In the genomic region with DNA sequence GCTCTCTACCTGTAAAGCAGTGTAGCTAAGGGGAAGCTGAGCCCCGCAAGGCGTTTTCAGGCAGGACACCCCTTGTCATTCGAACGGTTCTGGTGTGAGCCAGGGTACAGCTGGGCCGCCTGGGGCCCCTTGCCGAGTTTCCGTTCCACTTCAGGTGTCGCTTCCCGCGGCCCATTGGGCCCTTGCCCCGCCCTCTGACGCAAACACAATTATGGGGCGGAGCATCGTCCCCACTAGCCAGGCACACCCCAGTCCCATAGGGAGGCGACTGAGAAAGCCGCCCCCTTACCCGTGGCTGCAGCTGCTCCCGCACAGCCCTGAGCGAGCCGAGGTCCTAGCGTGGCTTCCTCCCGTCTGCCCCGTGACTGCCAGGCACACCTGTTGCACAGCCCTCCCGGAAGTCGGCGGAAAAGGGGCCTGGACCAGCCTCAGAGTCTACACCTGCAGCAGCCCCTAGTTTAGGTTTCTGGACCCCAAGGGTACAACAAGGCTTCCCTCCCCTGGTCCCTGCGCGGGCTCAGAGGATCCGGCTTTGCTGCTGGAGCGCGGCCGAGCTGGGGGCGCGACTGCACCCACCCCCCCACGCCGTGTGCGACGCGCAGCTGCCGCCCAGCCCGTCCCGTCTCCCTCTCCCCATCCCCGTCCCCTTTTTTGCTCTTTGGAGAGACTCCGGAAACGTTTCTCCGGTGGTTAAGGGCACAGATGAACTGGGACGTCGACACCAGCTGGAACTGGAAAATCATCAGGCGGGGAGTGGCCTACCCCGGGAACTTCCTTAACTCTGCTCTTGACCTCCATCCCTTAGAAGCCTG, we compare ENCODE assay signal across 7 cellular contexts. TPM values are rescaled to one million over a fixed set of nuclear protein-coding genes. Genes with fewer than 3 reads are reported as not detected.
DNase-seq lines count a peak whose midpoint lies in the region; ATAC-seq and TF ChIP-seq lines count a peak whose summit lies in the region.

A gene with protein sequence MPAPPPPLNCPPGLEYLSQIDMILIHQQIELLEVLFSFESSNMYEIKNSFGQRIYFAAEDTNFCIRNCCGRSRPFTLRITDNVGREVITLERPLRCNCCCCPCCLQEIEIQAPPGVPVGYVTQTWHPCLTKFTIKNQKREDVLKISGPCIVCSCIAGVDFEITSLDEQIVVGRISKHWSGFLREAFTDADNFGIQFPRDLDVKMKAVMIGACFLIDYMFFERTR (minus strand): TSS at position 356 of the 812 bp plus-strand sequence. CDS start 9,657 bp downstream, outside the sequence.

- H3K27me3 ChIP-seq in OCI-LY1 (ENCODE audit: insufficient read depth, low read length): no peaks in the 10 kb centered on the region

- H3K9me2 ChIP-seq in OCI-LY1 (ENCODE audit: low read depth, low read length): no peaks in the 10 kb centered on the region

- H3K36me3 ChIP-seq in OCI-LY1 (ENCODE audit: insufficient read depth, low read length): no peaks in the 10 kb centered on the region

- POLR2A ChIA-PET in HEK293T (lab: Yijun Ruan, JAX): interaction anchor here (1.1 kb wide), 1 partner anchor 74 kb away, joined by 4 read pairs; no protein-coding TSS in a partner anchor

- peak within 1 kb of the TSS; percentile 68 for H3K9ac ChIP-seq in OCI-LY1 (ENCODE audit: low read length)

- peaks cover 21% of the 10 kb centered on the region for H3K4me1 ChIP-seq in OCI-LY1 (ENCODE audit: insufficient read depth, low read length, severe bottlenecking)

- CTCF ChIA-PET in HEK293T (lab: Yijun Ruan, JAX): no interaction called here

- peak within 1 kb of the TSS; percentile 76 for H3K4me2 ChIP-seq in OCI-LY1 (ENCODE audit: low read length)

- no peaks in the 10 kb centered on the region for H3K79me2 ChIP-seq in OCI-LY1 (ENCODE audit: insufficient read depth, low read length)

- H2AFZ ChIP-seq in OCI-LY1 (ENCODE audit: low read length): peak within 1 kb of the TSS; percentile 90

- peak within 1 kb of the TSS; percentile 65 for H3K4me3 ChIP-seq in OCI-LY1 (ENCODE audit: low read depth, low read length, poor library complexity, severe bottlenecking)

- H4K20me1 ChIP-seq in OCI-LY1 (ENCODE audit: insufficient read depth, low read length): no peaks in the 10 kb centered on the region

- peak within 1 kb of the TSS; percentile 53 for H3K27ac ChIP-seq in OCI-LY1 (ENCODE audit: low read depth, low read length, poor library complexity, severe bottlenecking)

- intact Hi-C loops in Right ventricle myocardium inferior (cut with DNase I): no loop called here

- no peak for TF ChIP-seq CTCF in OCI-LY1 (IDR thresholded peaks at IDR 0.05; ENCODE audit: low read length)

- ATAC-seq in GM18858 (IDR thresholded peaks at IDR 0.05; ENCODE audit: unreplicated experiment) (peak; percentile 93), HG02973 (IDR thresholded peaks at IDR 0.05; ENCODE audit: unreplicated experiment) (peak; percentile 99), Right ventricle myocardium inferior (peak; percentile 87)

- DNase-seq in activated naive CD4-positive, alpha-beta T cell (lab: John Stamatoyannopoulos, UW): peak; percentile 11 to 75 (median 32)
- DNase-seq in Right ventricle myocardium inferior (ENCODE audit: missing footprints) (peak; percentile 84), retina (peak; percentile 73), HEK293T (ENCODE audit: extremely low spot score) (no peak)

- H3F3A ChIP-seq in OCI-LY1 (ENCODE audit: insufficient read depth, low read length): 0 out of 2 replicates have a peak, but pooled peaks cover 3% of the 10 kb centered on the region

- H3K9me3 ChIP-seq in OCI-LY1 (ENCODE audit: low read length): no peaks in the 10 kb centered on the region

TF ChIP-seq in HEK293T, 16 proteins besides CTCF, POLR2A, EP300 and RAD21:
- no peak for TF ChIP-seq BHLHE40 (IDR thresholded peaks at IDR 0.05; ENCODE audit: borderline replicate concordance)
- TF ChIP-seq ZNF384 (IDR thresholded peaks at IDR 0.05): no peak
- no peak for TF ChIP-seq SUZ12 (IDR thresholded peaks at IDR 0.05)
- no peak for TF ChIP-seq FOXK2 (IDR thresholded peaks at IDR 0.05)
- TF ChIP-seq NFRKB (IDR thresholded peaks at IDR 0.05): no peak
- no peak for TF ChIP-seq FOXA1 (IDR thresholded peaks at IDR 0.05)
- no peak for TF ChIP-seq LEF1 (IDR thresholded peaks at IDR 0.05; ENCODE audit: borderline replicate concordance)
- TF ChIP-seq L3MBTL2 (conservative IDR thresholded peaks at IDR 0.05): no peak
- no peak for TF ChIP-seq FOXM1 (IDR thresholded peaks at IDR 0.05; ENCODE audit: borderline replicate concordance)
- no peak for TF ChIP-seq ELF4 (IDR thresholded peaks at IDR 0.05)
- TF ChIP-seq, protein P1, sequence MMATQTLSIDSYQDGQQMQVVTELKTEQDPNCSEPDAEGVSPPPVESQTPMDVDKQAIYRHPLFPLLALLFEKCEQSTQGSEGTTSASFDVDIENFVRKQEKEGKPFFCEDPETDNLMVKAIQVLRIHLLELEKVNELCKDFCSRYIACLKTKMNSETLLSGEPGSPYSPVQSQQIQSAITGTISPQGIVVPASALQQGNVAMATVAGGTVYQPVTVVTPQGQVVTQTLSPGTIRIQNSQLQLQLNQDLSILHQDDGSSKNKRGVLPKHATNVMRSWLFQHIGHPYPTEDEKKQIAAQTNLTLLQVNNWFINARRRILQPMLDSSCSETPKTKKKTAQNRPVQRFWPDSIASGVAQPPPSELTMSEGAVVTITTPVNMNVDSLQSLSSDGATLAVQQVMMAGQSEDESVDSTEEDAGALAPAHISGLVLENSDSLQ (IDR thresholded peaks at IDR 0.05): no peak
- TF ChIP-seq HDGF (IDR thresholded peaks at IDR 0.05; ENCODE audit: borderline replicate concordance): no peak
- TF ChIP-seq ARNT (IDR thresholded peaks at IDR 0.05): no peak
- no peak for TF ChIP-seq SP1 (IDR thresholded peaks at IDR 0.05)
- no peak for TF ChIP-seq CTBP1 (IDR thresholded peaks at IDR 0.05; ENCODE audit: borderline replicate concordance)
- no peak for TF ChIP-seq TARDBP (IDR thresholded peaks at IDR 0.05)
TF ChIP-seq in HEK293T: peak in this region for 0.

RNA-seq across cellular contexts. Expression of the gene that starts here (rescaled TPM):
- not detected for total RNA-seq in Right ventricle myocardium inferior

Comparison
In these comparisons a context has a peak if more than half of its experiments do, and no peak if none do; other contexts are left out.
1. Peak in DNase-seq and ATAC-seq in Right ventricle myocardium inferior; RNA of the gene not detected or under 1 TPM.